In genomic region chr3:71127463-71128243, GRCh38 we compare ENCODE assay signal across 8 cellular contexts.
DNase-seq lines count a peak whose midpoint lies in the region; ATAC-seq and TF ChIP-seq lines count a peak whose summit lies in the region.

No MANE protein-coding gene starts in this region.

- no peaks in the 10 kb centered on the region for H4K20me1 ChIP-seq in IMR-90 (ENCODE audit: insufficient read depth, low read length)

- DNase-seq in IMR-90 (peak; percentile 86), Kasumi-1 (lab: John Stamatoyannopoulos, UW) (no peak), DMS79 (lab: John Stamatoyannopoulos, UW) (no peak), NCI-H146 treated with DMSO at 0.1 percent for 48 hours (lab: John Stamatoyannopoulos, UW; ENCODE audit: unreplicated experiment) (no peak)
- DNase-seq in activated CD8-positive, alpha-beta memory T cell treated with anti-CD3 and anti-CD28 coated beads, Interleukin-2, amount 50 U/mL, for 1 hour (ENCODE audit: extremely low read depth): peak; percentile 40

- H3K79me1 ChIP-seq in IMR-90 (ENCODE audit: low read depth in 1 of 2, low read length in 2 of 2): peaks cover 23 to 67% of the 10 kb centered on the region in 2 experiments

- TF ChIP-seq RAD21 in IMR-90 (IDR thresholded peaks at IDR 0.05; ENCODE audit: low read length): peak; percentile 14; the same call in 1 of the 2 replicates

- H3K14ac ChIP-seq in IMR-90 (replicated peaks; ENCODE audit: low read depth, low read length): peak overlapping the region; percentile 56

- dilution Hi-C loops in IMR-90 (cut with HindIII; ENCODE audit: low sequenced_read_pairs, unreplicated experiment): no loop called here

- peaks cover 4% of the 10 kb centered on the region; the same call in 1 of the 2 replicates for H3K9me1 ChIP-seq in IMR-90 (ENCODE audit: insufficient read depth, low read length)

- peak overlapping the region; percentile 91 for H3K27ac Mint-ChIP-seq in stimulated activated memory B cell treated with anti-CD40 and anti-IgM and Interleukin-4, amounts not matched to agents 10 μg/mL and 1 μg/mL and 100 μg/mL, for 72 hours

- TF ChIP-seq CTCF in IMR-90 (conservative IDR thresholded peaks at IDR 0.05; ENCODE audit: low read depth, low read length) (no peak), gastroesophageal sphincter (IDR thresholded peaks at IDR 0.05) (no peak)

- no peaks in the 10 kb centered on the region for H3K27me3 Mint-ChIP-seq in stimulated activated memory B cell treated with anti-CD40 and anti-IgM and Interleukin-4, amounts not matched to agents 10 μg/mL and 1 μg/mL and 100 μg/mL, for 72 hours

- H4K5ac ChIP-seq in IMR-90 (ENCODE audit: low read depth, low read length): no peak overlapping the region; the same call in none of the 2 replicates

- TF ChIP-seq EP300 in gastroesophageal sphincter (IDR thresholded peaks at IDR 0.05): no peak

- H3K9ac ChIP-seq in IMR-90 (ENCODE audit: low read depth, low read length): peak overlapping the region; percentile 6

- peak overlapping the region; percentile 73 for H3K23ac ChIP-seq in IMR-90 (ENCODE audit: low read depth, low read length)

- H3K4me1 Mint-ChIP-seq in stimulated activated memory B cell treated with anti-CD40 and anti-IgM and Interleukin-4, amounts not matched to agents 10 μg/mL and 1 μg/mL and 100 μg/mL, for 72 hours: peaks cover 66% of the 10 kb centered on the region

- peak overlapping the region; percentile 30 for H2BK5ac ChIP-seq in IMR-90 (ENCODE audit: low read depth, low read length, poor library complexity, severe bottlenecking)

- H2BK15ac ChIP-seq in IMR-90 (ENCODE audit: low read depth, low read length): peak overlapping the region; percentile 71; the same call in 1 of the 3 replicates

- H3K4me3 ChIP-seq in IMR-90 (ENCODE audit: insufficient read depth, low read depth, low read length) (peak overlapping the region; percentile 0; the same call in 1 of the 2 replicates), gastroesophageal sphincter (peak overlapping the region; percentile 57 to 89)

- ATAC-seq in IMR-90 (ENCODE audit: low read depth) (peak; percentile 71), gastroesophageal sphincter (no peak), HG03354 (IDR thresholded peaks at IDR 0.05; ENCODE audit: poor library complexity, severe bottlenecking, unreplicated experiment) (no peak)
- ATAC-seq in stimulated activated memory B cell treated with anti-CD40 and anti-IgM and Interleukin-4, amounts not matched to agents 10 μg/mL and 1 μg/mL and 100 μg/mL, for 72 hours: peak; percentile 59

- H3K36me3 Mint-ChIP-seq in stimulated activated memory B cell treated with anti-CD40 and anti-IgM and Interleukin-4, amounts not matched to agents 10 μg/mL and 1 μg/mL and 100 μg/mL, for 72 hours: peaks cover 27% of the 10 kb centered on the region

- in situ Hi-C loops in IMR-90 (cut with MboI; ENCODE audit: low sequenced_read_pairs): no loop called here

- intact Hi-C loops in IMR-90 (cut with micrococcal nuclease): loop anchor here (1.0 to 5.0 kb wide), 3 partner anchors 63 to 410 kb away; no protein-coding TSS in a partner anchor

- H3K4me1 ChIP-seq in IMR-90 (ENCODE audit: control insufficient read depth, insufficient read depth, low read length) (peaks cover 7% of the 10 kb centered on the region), gastroesophageal sphincter (peaks cover 11 to 85% (median 16%) of the 10 kb centered on the region in 3 donors)

- peak overlapping the region; percentile 49 for H3K56ac ChIP-seq in IMR-90 (ENCODE audit: extremely low read depth, insufficient read depth, low read length)

- BruUV-seq in IMR-90 (replicated peaks; lab: Mats Ljungman, UMichigan): TSS peak; percentile 3

- H3K4me3 Mint-ChIP-seq in stimulated activated memory B cell treated with anti-CD40 and anti-IgM and Interleukin-4, amounts not matched to agents 10 μg/mL and 1 μg/mL and 100 μg/mL, for 72 hours: peak overlapping the region; percentile 86

- H2AK9ac ChIP-seq in IMR-90 (replicated peaks; ENCODE audit: low read depth, low read length, poor library complexity): no peak overlapping the region

- no peaks in the 10 kb centered on the region for H3K27me3 ChIP-seq in IMR-90 (ENCODE audit: control insufficient read depth, insufficient read depth, low read length)
- H3K27me3 ChIP-seq in gastroesophageal sphincter: no peaks in the 10 kb centered on the region

- POLR2A ChIA-PET in IMR-90 (lab: Charles Lee; ENCODE audit: unreplicated experiment): interaction anchor here (0.5 to 0.7 kb wide), 3 partner anchors 24 to 174 kb away, joined by 3 read pairs; no protein-coding TSS in a partner anchor

- H2AFZ ChIP-seq in IMR-90 (replicated peaks; ENCODE audit: low read length, poor library complexity): no peak overlapping the region

- no peaks in the 10 kb centered on the region for H3K9me3 ChIP-seq in IMR-90 (ENCODE audit: control insufficient read depth, insufficient read depth, low read length)
- no peaks in the 10 kb centered on the region for H3K9me3 ChIP-seq in gastroesophageal sphincter

- H4K91ac ChIP-seq in IMR-90 (ENCODE audit: insufficient read depth, low read depth, low read length): peak overlapping the region; percentile 40; the same call in 1 of the 2 replicates

- H3K4me2 ChIP-seq in IMR-90 (ENCODE audit: low read depth, low read length): peak overlapping the region; percentile 25

- WGBS in IMR-90 (ENCODE audit: extremely low coverage in 2 of 2, insufficient read length in 1 of 2), 2 experiments: 0% methylated on average over 1 of the region's 10 CpGs; no CpG with 5 or more reads in 1 of the 2 experiments
- 20 to 31% methylated on average over 9 to 10 of the region's 10 CpGs for WGBS in gastroesophageal sphincter (ENCODE audit: low coverage in 1 of 2), 2 donors

- TF ChIP-seq POLR2A in IMR-90 (IDR thresholded peaks at IDR 0.05; ENCODE audit: low read depth, low read length) (no peak; the same call in 1 of the 2 replicates), gastroesophageal sphincter (IDR thresholded peaks at IDR 0.05) (no peak)

- H4K8ac ChIP-seq in IMR-90 (ENCODE audit: low read depth in 2 of 2, low read length in 2 of 2): peak overlapping the region in 1 of 2 experiments; percentile 73; a peak in 3 of 4 replicates

- no peaks in the 10 kb centered on the region for H3K36me3 ChIP-seq in IMR-90 (ENCODE audit: control insufficient read depth, insufficient read depth, low read length)
- H3K36me3 ChIP-seq in gastroesophageal sphincter: no peaks in the 10 kb centered on the region

- no peaks in the 10 kb centered on the region for H3K9me3 Mint-ChIP-seq in stimulated activated memory B cell treated with anti-CD40 and anti-IgM and Interleukin-4, amounts not matched to agents 10 μg/mL and 1 μg/mL and 100 μg/mL, for 72 hours

- H3K4ac ChIP-seq in IMR-90 (ENCODE audit: low read depth, low read length): peak overlapping the region; percentile 66

- peak overlapping the region; percentile 51; the same call in 1 of the 2 replicates for H2AK5ac ChIP-seq in IMR-90 (ENCODE audit: low read depth, low read length)

- H2BK20ac ChIP-seq in IMR-90 (ENCODE audit: low read depth, low read length): peak overlapping the region; percentile 51

- H2BK120ac ChIP-seq in IMR-90 (ENCODE audit: low read depth, low read length): peak overlapping the region; percentile 67

- H3K18ac ChIP-seq in IMR-90 (ENCODE audit: low read depth, low read length): peak overlapping the region; percentile 33

- CTCF ChIA-PET in IMR-90 (lab: Yijun Ruan, JAX): no interaction called here

- peak overlapping the region; percentile 11; the same call in 1 of the 2 replicates for H3K27ac ChIP-seq in IMR-90 (ENCODE audit: insufficient read depth, low read length)
- peak overlapping the region; percentile 83 to 97 (median 90) for H3K27ac ChIP-seq in gastroesophageal sphincter

TF ChIP-seq in IMR-90, 13 proteins besides CTCF, POLR2A, EP300 and RAD21:
- TF ChIP-seq NFE2L2 (IDR thresholded peaks at IDR 0.05; ENCODE audit: low read depth, low read length) (no peak), ELK1 (IDR thresholded peaks at IDR 0.05; ENCODE audit: borderline replicate concordance, low read depth, low read length) (no peak), BHLHE40 (IDR thresholded peaks at IDR 0.05; ENCODE audit: low read depth, low read length) (no peak), USF2 (IDR thresholded peaks at IDR 0.05; ENCODE audit: low read depth, low read length) (no peak), MAZ (IDR thresholded peaks at IDR 0.05; ENCODE audit: borderline replicate concordance, low read depth, low read length) (no peak), CHD1 (IDR thresholded peaks at IDR 0.05; ENCODE audit: low read depth, low read length) (no peak), SMC3 (IDR thresholded peaks at IDR 0.05; ENCODE audit: low read depth, low read length) (no peak), RCOR1 (IDR thresholded peaks at IDR 0.05; ENCODE audit: insufficient replicate concordance, low read length) (no peak), MXI1 (IDR thresholded peaks at IDR 0.05; ENCODE audit: borderline replicate concordance, low read depth, low read length) (no peak), FOS (IDR thresholded peaks at IDR 0.05; ENCODE audit: low read depth, low read length) (no peak), CEBPB (IDR thresholded peaks at IDR 0.05; ENCODE audit: low read depth, low read length) (no peak), RFX5 (IDR thresholded peaks at IDR 0.05; ENCODE audit: low read depth, low read length) (no peak)

Comparison
In these comparisons a context has a peak if more than half of its experiments do, and no peak if none do; other contexts are left out.
1. ATAC-seq: peak in IMR-90 (single experiment) and stimulated activated memory B cell treated with anti-CD40 and anti-IgM and Interleukin-4, amounts not matched to agents 10 μg/mL and 1 μg/mL and 100 μg/mL, for 72 hours (single experiment); none in gastroesophageal sphincter (single experiment) and HG03354 (single experiment).
2. DNase-seq: peak in IMR-90 (single experiment) and activated CD8-positive, alpha-beta memory T cell treated with anti-CD3 and anti-CD28 coated beads, Interleukin-2, amount 50 U/mL, for 1 hour (single experiment); none in Kasumi-1 (0 of 2), DMS79 (single experiment) and NCI-H146 treated with DMSO at 0.1 percent for 48 hours (single experiment).